ENCODE assay signal across 1 cellular context in the genomic region with DNA sequence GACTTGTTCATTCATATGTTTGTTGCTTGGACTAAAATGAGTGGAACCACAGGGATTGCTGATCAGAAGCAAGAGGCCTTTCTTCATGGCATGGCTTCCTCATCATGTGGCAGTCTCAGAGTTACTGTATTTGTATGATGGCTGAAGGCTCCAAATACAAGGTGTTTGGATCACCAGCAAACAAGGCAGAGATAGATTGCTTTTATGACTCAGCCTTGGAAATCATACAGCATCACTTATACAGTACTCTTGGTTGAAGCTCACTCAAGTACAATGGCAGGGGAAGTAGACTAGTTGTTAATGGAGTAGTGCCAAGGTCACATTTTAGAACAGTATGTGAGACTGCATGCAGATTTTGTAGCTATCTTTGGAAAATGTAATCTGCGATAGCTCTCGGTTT.
A peak's percentile ranks its signal among the peaks of the same experiment; 100 is the strongest.
TF ChIP-seq lines count a peak whose summit lies in the region.

No MANE protein-coding gene starts in this region.

TF ChIP-seq in endothelial cell of umbilical vein, 7 proteins besides CTCF, POLR2A, EP300 and RAD21:
- TF ChIP-seq POLR2AphosphoS5 (IDR thresholded peaks at IDR 0.05; ENCODE audit: insufficient read depth, low read depth, low read length) (peak; percentile 51), GATA2 (IDR thresholded peaks at IDR 0.05; ENCODE audit: insufficient read depth, insufficient read length, low read depth, low read length) (no peak), FOS (IDR thresholded peaks at IDR 0.05; ENCODE audit: borderline replicate concordance, insufficient read depth, low read length) (peak; percentile 89), JUN (IDR thresholded peaks at IDR 0.05; ENCODE audit: borderline replicate concordance, insufficient read depth, insufficient read length, low read depth) (peak; percentile 82), EZH2 (IDR thresholded peaks at IDR 0.05; ENCODE audit: borderline replicate concordance, low read depth, low read length, severe bottlenecking) (no peak), MYC (IDR thresholded peaks at IDR 0.05; ENCODE audit: low read depth, low read length) (no peak)
- TF ChIP-seq, protein P1, sequence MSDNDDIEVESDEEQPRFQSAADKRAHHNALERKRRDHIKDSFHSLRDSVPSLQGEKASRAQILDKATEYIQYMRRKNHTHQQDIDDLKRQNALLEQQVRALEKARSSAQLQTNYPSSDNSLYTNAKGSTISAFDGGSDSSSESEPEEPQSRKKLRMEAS (IDR thresholded peaks at IDR 0.05; ENCODE audit: insufficient read depth, insufficient read length): no peak
TF ChIP-seq in endothelial cell of umbilical vein: peak in this region for 3.
